ENCODE assay signal across 8 cellular contexts in genomic region chr19:1040476-1041271, GRCh38. TPM values are rescaled to one million over a fixed set of nuclear protein-coding genes. Genes with fewer than 3 reads are reported as not detected.
DNase-seq lines count a peak whose midpoint lies in the region; ATAC-seq and TF ChIP-seq lines count a peak whose summit lies in the region.

No MANE protein-coding gene starts in this region.

- H4K20me1 ChIP-seq in neural cell (ENCODE audit: insufficient read depth), result no peaks in the 10 kb centered on the region

- peak; percentile 42 for ATAC-seq in GM21786 (IDR thresholded peaks at IDR 0.05; ENCODE audit: unreplicated experiment)

- no peak for TF ChIP-seq RAD21 in neural cell (conservative IDR thresholded peaks at IDR 0.05)

- DNase-seq in COLO668 (lab: John Stamatoyannopoulos, UW; ENCODE audit: unreplicated experiment), result peak; percentile 93
- peak; percentile 74 for DNase-seq in M059J (ENCODE audit: low read depth)
- peak; percentile 86 for DNase-seq in SHP77 (lab: John Stamatoyannopoulos, UW)
- peak; percentile 97 for DNase-seq in activated effector memory CD4-positive, alpha-beta T cell treated with anti-CD3 and anti-CD28 coated beads, Interleukin-2, amount 50 U/mL, for 16 hours
- DNase-seq in fibroblast of villous mesenchyme (ENCODE audit: low read depth), result peak; percentile 96
- DNase-seq in stimulated activated naive CD4-positive, alpha-beta T cell treated with Interleukin-2 at 50 U/mL for 16 hours (lab: John Stamatoyannopoulos, UW), result peak; percentile 91

- H2AFZ ChIP-seq in neural cell (ENCODE audit: low read depth, low read length), result peak overlapping the region; percentile 14

- no peaks in the 10 kb centered on the region for H3K36me3 ChIP-seq in neural cell (ENCODE audit: insufficient read depth, low read length)

- TF ChIP-seq CTCF in fibroblast of villous mesenchyme (IDR thresholded peaks at IDR 0.05; ENCODE audit: insufficient read depth, low read depth, low read length) (no peak), neural cell (IDR thresholded peaks at IDR 0.05; ENCODE audit: poor library complexity, severe bottlenecking) (no peak)

- no peaks in the 10 kb centered on the region for H3K9me3 ChIP-seq in neural cell (ENCODE audit: low read length)

- TF ChIP-seq EP300 in neural cell (conservative IDR thresholded peaks at IDR 0.05; ENCODE audit: poor library complexity, severe bottlenecking), result no peak

- no peaks in the 10 kb centered on the region for H3F3A ChIP-seq in neural cell (ENCODE audit: insufficient read depth, low read length, poor library complexity, severe bottlenecking)

- no peaks in the 10 kb centered on the region for H3K9me2 ChIP-seq in neural cell (ENCODE audit: insufficient read depth, low read length)

- H3K4me3 ChIP-seq in fibroblast of villous mesenchyme (ENCODE audit: low read depth, low read length) (peak overlapping the region; percentile 66), neural cell (ENCODE audit: low read length) (peak overlapping the region; percentile 81)

- H3K79me2 ChIP-seq in neural cell (replicated peaks; ENCODE audit: insufficient read depth, low read length), result no peaks in the 10 kb centered on the region

- no peaks in the 10 kb centered on the region for H3K27me3 ChIP-seq in neural cell (ENCODE audit: insufficient read depth, low read depth, low read length)

- H3K4me2 ChIP-seq in neural cell (ENCODE audit: low read length), result peak overlapping the region; percentile 68

- H3K9ac ChIP-seq in neural cell (ENCODE audit: low read length), result peak overlapping the region; percentile 73

- H3K27ac ChIP-seq in neural cell (ENCODE audit: low read length), result peak overlapping the region; percentile 50

TF ChIP-seq in neural cell, 6 proteins besides CTCF, POLR2A, EP300 and RAD21:
- TF ChIP-seq TAF1 (IDR thresholded peaks at IDR 0.05; ENCODE audit: low read depth) (no peak), POLR2AphosphoS5 (IDR thresholded peaks at IDR 0.05) (peak; percentile 40)
TF ChIP-seq in neural cell: peak in this region for 1.

RNA-seq across cellular contexts. Expression of gene ABCA7, which starts 0.8 kb away (rescaled TPM):
- total RNA-seq in M059J (2014; rRNA removed; shearing (Covaris generic)), result 9.3 and 13.5 TPM in 2 replicates
- total RNA-seq in fibroblast of villous mesenchyme, result 11.2 and 13.9 TPM in 2 replicates
- 51.8 and 75.2 TPM in 2 replicates for polyA plus RNA-seq in neural cell
- 36.2 and 36.3 TPM in 2 replicates for polyA minus RNA-seq in neural cell

RNA-seq across cellular contexts. Expression of gene CNN2, which starts 14.3 kb away (rescaled TPM):
- 259 and 333 TPM in 2 replicates for total RNA-seq in M059J (2014; rRNA removed; shearing (Covaris generic))
- 508 and 544 TPM in 2 replicates for total RNA-seq in fibroblast of villous mesenchyme
- polyA plus RNA-seq in neural cell, result 42.8 and 45.3 TPM in 2 replicates
- polyA minus RNA-seq in neural cell, result 54.0 and 58.2 TPM in 2 replicates

RNA-seq across cellular contexts. Expression of gene RNU6-2, which starts 19.4 kb away (rescaled TPM):
- not detected in 2 replicates for total RNA-seq in M059J (2014; rRNA removed; shearing (Covaris generic))
- not detected in 2 replicates for total RNA-seq in fibroblast of villous mesenchyme
- not detected in 2 replicates for polyA plus RNA-seq in neural cell
- polyA minus RNA-seq in neural cell, result not detected in 2 replicates

RNA-seq across cellular contexts. Expression of gene TMEM259, which starts 19.8 kb away (rescaled TPM):
- total RNA-seq in M059J (2014; rRNA removed; shearing (Covaris generic)), result 99.9 and 126 TPM in 2 replicates
- total RNA-seq in fibroblast of villous mesenchyme, result 79.2 and 84.6 TPM in 2 replicates
- 176 and 208 TPM in 2 replicates for polyA plus RNA-seq in neural cell
- polyA minus RNA-seq in neural cell, result 56.3 and 75.7 TPM in 2 replicates

RNA-seq across cellular contexts. Expression of gene ARHGAP45, which starts 26.3 kb away (rescaled TPM):
- total RNA-seq in M059J (2014; rRNA removed; shearing (Covaris generic)), result 12.7 and 40.8 TPM in 2 replicates
- 0.43 and 0.97 TPM in 2 replicates for total RNA-seq in fibroblast of villous mesenchyme
- 2.8 and 3.3 TPM in 2 replicates for polyA plus RNA-seq in neural cell
- polyA minus RNA-seq in neural cell, result 1.2 and 1.4 TPM in 2 replicates

Comparison
In these comparisons a context has a peak if more than half of its experiments do, and no peak if none do; other contexts are left out.
1. Peak in every context shown above with its lines: DNase-seq, ATAC-seq, H3K4me3 ChIP-seq and H3K27ac ChIP-seq.